16 cellular contexts compared by ENCODE assay signal in genomic region chr17:15886804-15887203, GRCh38. TPM values are rescaled to one million over a fixed set of nuclear protein-coding genes. Genes with fewer than 3 reads are reported as not detected.
DNase-seq lines count a peak whose midpoint lies in the region; ATAC-seq, FAIRE-seq and TF ChIP-seq lines count a peak whose summit lies in the region.
"Had no signal": no experiment of that assay in that cellular context is flagged by ENCODE, and none has a peak within 500 bp of the region (broad histone marks: within the 10 kb centered on the region; RNA-seq: fewer than 3 reads in every experiment).

No MANE protein-coding gene starts in this region.

- BruUV-seq in mammary epithelial cell (replicated peaks; lab: Mats Ljungman, UMichigan) (no TSS peak), MCF 10A (replicated peaks; lab: Mats Ljungman, UMichigan) (no TSS peak)

- CTCF ChIA-PET in mammary epithelial cell (lab: Charles Lee; ENCODE audit: low non-redundant PET) = no interaction called here
- CTCF ChIA-PET in MCF 10A (lab: Yijun Ruan, JAX) = no interaction called here

- H3K9me3 Mint-ChIP-seq in MCF 10A (ENCODE audit: unreplicated experiment) = no peaks in the 10 kb centered on the region
- H3K9me3 Mint-ChIP-seq in activated naive CD8-positive, alpha-beta T cell treated with anti-CD3 and anti-CD28 coated beads, Interleukin-2, amount 50 U/mL, for 24 hours = no peaks in the 10 kb centered on the region

- ATAC-seq in activated naive CD8-positive, alpha-beta T cell treated with anti-CD3 and anti-CD28 coated beads, Interleukin-2, amount 50 U/mL, for 24 hours = peak; percentile 16
- ATAC-seq: left cardiac atrium had no signal

- no peak overlapping the region for H3K4me3 Mint-ChIP-seq in MCF 10A (ENCODE audit: unreplicated experiment)
- H3K4me3 Mint-ChIP-seq in activated naive CD8-positive, alpha-beta T cell treated with anti-CD3 and anti-CD28 coated beads, Interleukin-2, amount 50 U/mL, for 24 hours = no peak overlapping the region

- no peaks in the 10 kb centered on the region for H4K20me1 ChIP-seq in mammary epithelial cell (ENCODE audit: insufficient read depth, low read length)
- no peaks in the 10 kb centered on the region for H4K20me1 ChIP-seq in OCI-LY3 (ENCODE audit: insufficient read depth, low read length)

- no peaks in the 10 kb centered on the region for H3K79me2 ChIP-seq in mammary epithelial cell (ENCODE audit: insufficient read depth, low read length)
- no peaks in the 10 kb centered on the region for H3K79me2 ChIP-seq in OCI-LY3 (ENCODE audit: low read length)

- H3K27me3 Mint-ChIP-seq in MCF 10A (ENCODE audit: insufficient read depth, unreplicated experiment) = no peaks in the 10 kb centered on the region
- H3K27me3 Mint-ChIP-seq in activated naive CD8-positive, alpha-beta T cell treated with anti-CD3 and anti-CD28 coated beads, Interleukin-2, amount 50 U/mL, for 24 hours = no peaks in the 10 kb centered on the region

- H3K27ac Mint-ChIP-seq in MCF 10A (ENCODE audit: low read depth, unreplicated experiment) = no peak overlapping the region
- no peak overlapping the region for H3K27ac Mint-ChIP-seq in activated naive CD8-positive, alpha-beta T cell treated with anti-CD3 and anti-CD28 coated beads, Interleukin-2, amount 50 U/mL, for 24 hours

- in situ Hi-C loops in mammary epithelial cell (cut with MboI; ENCODE audit: low sequenced_read_pairs in 2 of 2) = no loop called here

- H3K27me3 ChIP-seq in mammary epithelial cell (ENCODE audit: insufficient read depth, low read length) = no peaks in the 10 kb centered on the region
- H3K27me3 ChIP-seq in OCI-LY3 (ENCODE audit: low read depth, low read length) = no peaks in the 10 kb centered on the region; the same call in 1 of the 2 replicates
- H3K27me3 ChIP-seq in thymus (ENCODE audit: control insufficient read depth, insufficient read depth) = no peaks in the 10 kb centered on the region
- no peaks in the 10 kb centered on the region for H3K27me3 ChIP-seq in small intestine (ENCODE audit: control insufficient read depth in 2 of 2, insufficient read depth in 2 of 2, low read length in 2 of 2)
- H3K27me3 ChIP-seq: SJSA1, uterus had no signal

- peaks cover 4% of the 10 kb centered on the region for H3K4me1 ChIP-seq in mammary epithelial cell (ENCODE audit: insufficient read depth, low read length)
- H3K4me1 ChIP-seq in OCI-LY3 (ENCODE audit: low read length) = peaks cover 8% of the 10 kb centered on the region
- H3K4me1 ChIP-seq in thymus (ENCODE audit: control insufficient read depth, insufficient read depth, low read length) = no peaks in the 10 kb centered on the region
- no peaks in the 10 kb centered on the region for H3K4me1 ChIP-seq in small intestine (ENCODE audit: control insufficient read depth in 2 of 2, insufficient read depth in 1 of 2, low read depth in 1 of 2, low read length in 1 of 2)
- H3K4me1 ChIP-seq: HAP-1, SJSA1, uterus had no signal

- H3K4me3 ChIP-seq in mammary epithelial cell (replicated peaks in 1 of 3; ENCODE audit: insufficient read depth in 1 of 3, low read depth in 2 of 3, low read length in 3 of 3) = no peak overlapping the region
- H3K4me3 ChIP-seq in OCI-LY3 (ENCODE audit: low read length) = no peak overlapping the region
- H3K4me3 ChIP-seq in thymus (ENCODE audit: low read length) = no peak overlapping the region
- no peak overlapping the region for H3K4me3 ChIP-seq in small intestine (ENCODE audit: low read depth in 1 of 2, low read length in 2 of 2)
- H3K4me3 ChIP-seq: HAP-1, SJSA1, spleen, uterus had no signal

- POLR2A ChIA-PET in MCF 10A (lab: Yijun Ruan, JAX) = no interaction called here

- dilution Hi-C loops in mammary epithelial cell (cut with HindIII; ENCODE audit: low sequenced_read_pairs) = no loop called here

- H2AFZ ChIP-seq in mammary epithelial cell (ENCODE audit: low read depth, low read length) (peak overlapping the region; percentile 26), OCI-LY3 (ENCODE audit: low read depth, low read length) (peak overlapping the region; percentile 71; the same call in 1 of the 2 replicates)

- no peaks in the 10 kb centered on the region for H3K9me3 ChIP-seq in mammary epithelial cell (replicated peaks; ENCODE audit: insufficient read depth, low read length)
- no peaks in the 10 kb centered on the region for H3K9me3 ChIP-seq in OCI-LY3 (ENCODE audit: insufficient read depth, low read length)
- H3K9me3 ChIP-seq in thymus (ENCODE audit: control insufficient read depth) = no peaks in the 10 kb centered on the region
- H3K9me3 ChIP-seq in small intestine (ENCODE audit: control insufficient read depth, low read depth) = no peaks in the 10 kb centered on the region
- H3K9me3 ChIP-seq: HAP-1, SJSA1, spleen, uterus had no signal

- peaks cover 20% of the 10 kb centered on the region for H3K4me1 Mint-ChIP-seq in MCF 10A (ENCODE audit: insufficient read depth, unreplicated experiment)
- H3K4me1 Mint-ChIP-seq in activated naive CD8-positive, alpha-beta T cell treated with anti-CD3 and anti-CD28 coated beads, Interleukin-2, amount 50 U/mL, for 24 hours = peaks cover 22% of the 10 kb centered on the region

- FAIRE-seq in small intestine (lab: Jason Lieb, UNC) = no peak

- no peaks in the 10 kb centered on the region for H3K36me3 ChIP-seq in mammary epithelial cell (ENCODE audit: insufficient read depth, low read length)
- H3K36me3 ChIP-seq in OCI-LY3 (replicated peaks; ENCODE audit: low read depth, low read length) = no peaks in the 10 kb centered on the region
- H3K36me3 ChIP-seq in thymus (ENCODE audit: control insufficient read depth, insufficient read depth) = no peaks in the 10 kb centered on the region
- no peaks in the 10 kb centered on the region for H3K36me3 ChIP-seq in small intestine (ENCODE audit: control insufficient read depth in 2 of 2, insufficient read depth in 2 of 2, low read length in 2 of 2)
- H3K36me3 ChIP-seq: HAP-1, SJSA1, spleen, uterus, WERI-Rb-1 had no signal

- DNase-seq in mammary epithelial cell (no peak), MCF 10A (ENCODE audit: unreplicated experiment) (no peak), ecto neural progenitor cell (ENCODE audit: low spot score) (no peak), small intestine (no peak)
- DNase-seq in activated naive CD8-positive, alpha-beta T cell treated with anti-CD3 and anti-CD28 coated beads, Interleukin-2, amount 50 U/mL, for 24 hours = no peak
- no peak for DNase-seq in central memory CD4-positive, alpha-beta T cell
- DNase-seq: activated CD8-positive, alpha-beta memory T cell treated with anti-CD3 and anti-CD28 coated beads, Interleukin-2, amount 50 U/mL, for 4 hours; left cardiac atrium; spleen; stimulated activated naive CD4-positive, alpha-beta T cell; uterus; WERI-Rb-1 had no signal

- H3K27ac ChIP-seq in mammary epithelial cell (ENCODE audit: insufficient read depth, low read depth, low read length) (no peak overlapping the region), OCI-LY3 (ENCODE audit: low read length) (no peak overlapping the region), thymus (ENCODE audit: low read depth) (peak overlapping the region; percentile 31), small intestine (ENCODE audit: low read depth in 1 of 2, low read length in 1 of 2) (no peak overlapping the region)
- H3K27ac ChIP-seq: SJSA1, spleen, uterus, WERI-Rb-1 had no signal

- TF ChIP-seq CTCF in mammary epithelial cell (conservative IDR thresholded peaks at IDR 0.05 in 1 of 2, IDR thresholded peaks at IDR 0.05 in 1 of 2; ENCODE audit: extremely low read depth in 1 of 2, insufficient read depth in 1 of 2, low read depth in 1 of 2, low read length in 2 of 2) (no peak), MCF 10A (IDR thresholded peaks at IDR 0.05; ENCODE audit: unreplicated experiment) (no peak), OCI-LY3 (IDR thresholded peaks at IDR 0.05; ENCODE audit: low read depth, low read length) (no peak)

- H3K36me3 Mint-ChIP-seq in MCF 10A (ENCODE audit: insufficient read depth, unreplicated experiment) = no peaks in the 10 kb centered on the region
- H3K36me3 Mint-ChIP-seq in activated naive CD8-positive, alpha-beta T cell treated with anti-CD3 and anti-CD28 coated beads, Interleukin-2, amount 50 U/mL, for 24 hours (ENCODE audit: low read depth) = no peaks in the 10 kb centered on the region

- H3K9ac ChIP-seq in mammary epithelial cell (ENCODE audit: insufficient read depth, low read length) (no peak overlapping the region), OCI-LY3 (ENCODE audit: low read length) (no peak overlapping the region)

- no CpG with 5 or more reads among the region's 7 CpGs for WGBS in mammary epithelial cell (ENCODE audit: low coverage, missing lambda C conversion rate)
- WGBS in thymus = 43% methylated on average over 7 of the region's 7 CpGs
- 50 to 76% methylated on average over 7 of the region's 7 CpGs; no CpG with 5 or more reads in 1 of the 3 donors for WGBS in small intestine, 3 donors

- H3K4me2 ChIP-seq in mammary epithelial cell (ENCODE audit: insufficient read depth, low read depth, low read length) (no peak overlapping the region), OCI-LY3 (ENCODE audit: low read length) (peak overlapping the region; percentile 38)

- intact Hi-C loops in mammary epithelial cell (cut with micrococcal nuclease) = no loop called here
- intact Hi-C loops in MCF 10A (cut with micrococcal nuclease) = no loop called here

RNA-seq across cellular contexts. Expression of gene ADORA2B, which starts 58.1 kb away (rescaled TPM):
- total RNA-seq in mammary epithelial cell (10 to 100 TPM; 44.9 to 73.7 TPM), MCF 10A (2022) (21.7 and 26.0 TPM in 2 replicates)
- polyA plus RNA-seq in mammary epithelial cell (70.6 TPM), thymus (1.1 TPM), small intestine (1 to 10 TPM in 1 of 3 donors, not detected in 2; 3.0 TPM)
- 27.4 TPM for polyA minus RNA-seq in mammary epithelial cell

Comparison
In these comparisons a context has a peak if more than half of its experiments do, and no peak if none do; other contexts are left out.
1. RNA of gene ADORA2B, which starts 58.1 kb away (polyA plus RNA-seq): 70.6 TPM in mammary epithelial cell (single experiment); 1.1 TPM in thymus (single experiment) and 3.0 TPM in small intestine; every median in the first group is over 10 times any median in the second.